ENCODE assay signal across 1 cellular context in genomic region chr11:1869427-1870325, GRCh38.
A peak's percentile ranks its signal among the peaks of the same experiment; 100 is the strongest.
TF ChIP-seq lines count a peak whose summit lies in the region.

No MANE protein-coding gene starts in this region.

TF ChIP-seq in HepG2, 621 proteins besides CTCF, POLR2A, EP300 and RAD21:
- TF ChIP-seq STAG1 (CRISPR knock-in tag; IDR thresholded peaks at IDR 0.05) (peak; percentile 6; the same call in 1 of the 2 replicates), RNF2 (conservative IDR thresholded peaks at IDR 0.05; ENCODE audit: low read depth) (no peak), SRSF4 (IDR thresholded peaks at IDR 0.05; ENCODE audit: low read depth, low read length, poor library complexity, severe bottlenecking) (no peak), ZNF784 (CRISPR knock-in tag; IDR thresholded peaks at IDR 0.05; ENCODE audit: borderline replicate concordance) (no peak), CREB1 (IDR thresholded peaks at IDR 0.05) (peak; percentile 36; the same call in 1 of the 2 replicates), CREB1 (CRISPR knock-in tag; IDR thresholded peaks at IDR 0.05) (no peak), KDM2A (CRISPR knock-in tag; IDR thresholded peaks at IDR 0.05; ENCODE audit: borderline replicate concordance, low read depth) (peak; percentile 19; the same call in 1 of the 2 replicates), XRCC5 (optimal IDR thresholded peaks at IDR 0.05; ENCODE audit: low read length) (peak; percentile 22), CEBPZ (IDR thresholded peaks at IDR 0.05; ENCODE audit: low read length) (no peak), ZNF687 (CRISPR knock-in tag; IDR thresholded peaks at IDR 0.05) (peak; percentile 19; the same call in 1 of the 2 replicates), ZZZ3 (CRISPR knock-in tag; IDR thresholded peaks at IDR 0.05; ENCODE audit: borderline replicate concordance) (no peak)
TF ChIP-seq in HepG2: peak in this region for 5.
